Comparison of ENCODE assay signal across 1 cellular context in the genomic region with DNA sequence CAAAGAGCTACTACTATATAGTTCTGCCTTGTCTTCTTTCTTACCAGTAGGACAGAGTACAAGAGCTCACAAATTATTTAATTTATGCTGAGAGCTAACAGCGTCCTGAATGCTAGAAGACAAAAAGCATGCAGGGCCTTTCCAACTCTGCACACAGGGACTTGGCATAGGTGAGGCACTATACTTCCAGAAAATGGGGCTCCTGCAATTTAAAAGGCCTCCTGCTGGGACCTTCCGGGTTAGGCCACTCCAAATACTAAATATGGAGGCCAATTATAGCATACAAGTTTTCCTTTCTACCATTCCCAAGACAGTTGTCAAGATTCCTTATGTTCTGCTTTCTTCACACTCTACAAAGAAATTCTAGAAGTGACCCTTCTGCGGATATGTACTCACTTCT.
TF ChIP-seq lines count a peak whose summit lies in the region.

No MANE protein-coding gene starts in this region.

TF ChIP-seq in H1, 55 proteins besides CTCF, POLR2A, EP300 and RAD21 (continued from another document):
- TF ChIP-seq TAF7 (optimal IDR thresholded peaks at IDR 0.05; ENCODE audit: borderline replicate concordance, low read depth, low read length), result no peak
TF ChIP-seq in H1: peak in this region for 0.
